In genomic region chr6:148427333-148427732, GRCh38 we compare ENCODE assay signal across 23 cellular contexts.
"Had no signal": no experiment of that assay in that cellular context is flagged by ENCODE, and none has a peak within 500 bp of the region (broad histone marks: within the 10 kb centered on the region; RNA-seq: fewer than 3 reads in every experiment).

No MANE protein-coding gene starts in this region.

- H3K4me3 ChIP-seq: breast epithelium, pancreas, psoas muscle, right atrium auricular region, skin epidermis, suprapubic skin had no signal

- DNase-seq: activated CD4-positive, alpha-beta T cell treated with anti-CD3 and anti-CD28 coated beads, Interleukin-2, amount 10 ng/mL, durations not matched to agents 7 days and 5 days; activated CD4-positive, CD25-positive, alpha-beta regulatory T cell treated with anti-CD3 and anti-CD28 coated beads, Interleukin-2, amount 50 U/mL, for 72 hours; activated CD8-positive, alpha-beta memory T cell treated with anti-CD3 and anti-CD28 coated beads, Interleukin-2, amount 10 ng/mL, durations not matched to agents 7 days and 5 days; activated CD8-positive, alpha-beta T cell treated with anti-CD3 and anti-CD28 coated beads for 36 hours; activated effector memory CD4-positive, alpha-beta T cell treated with anti-CD3 and anti-CD28 coated beads, Interleukin-2, amount 50 U/mL, for 16 hours; activated naive CD4-positive, alpha-beta T cell treated with anti-CD3 and anti-CD28 coated beads, Interleukin-2, amount 50 U/mL, for 16 hours; activated naive CD8-positive, alpha-beta T cell treated with anti-CD3 and anti-CD28 coated beads, Interleukin-2, amount 50 U/mL, for 24 hours; activated T-cell treated with anti-CD3 and anti-CD28 coated beads for 4 hours; aorta; cortex of kidney; erythroblast; foreskin melanocyte; left ventricle myocardium superior; pancreas; psoas muscle; stimulated activated CD4-positive, alpha-beta T cell treated with anti-CD3 and anti-CD28 coated beads, Interleukin-2, amount 100 ng/mL, for 24 hours; stimulated activated naive CD8-positive, alpha-beta T cell treated with anti-CD3 and anti-CD28 coated beads, Interleukin-15, amount 100 ng/mL, for 72 hours had no signal

- H3K9me3 ChIP-seq: breast epithelium, pancreas, psoas muscle, right atrium auricular region, suprapubic skin had no signal

- H3K27ac ChIP-seq: breast epithelium, pancreas, psoas muscle, right atrium auricular region, skin epidermis, suprapubic skin, VCaP had no signal

- ATAC-seq: activated CD8-positive, alpha-beta memory T cell treated with anti-CD3 and anti-CD28 coated beads, Interleukin-2, amount 10 ng/mL, durations not matched to agents 7 days and 5 days; activated CD8-positive, alpha-beta T cell treated with anti-CD3 and anti-CD28 coated beads for 36 hours; activated naive CD8-positive, alpha-beta T cell treated with anti-CD3 and anti-CD28 coated beads, Interleukin-2, amount 50 U/mL, for 24 hours; left ventricle myocardium superior; pancreas; psoas muscle; stimulated activated effector memory CD8-positive, alpha-beta T cell treated with anti-CD3 and anti-CD28 coated beads, Interleukin-12 subunit alpha, Interleukin-12 subunit beta, amount 100 ng/mL, for 72 hours; stimulated activated naive CD8-positive, alpha-beta T cell treated with anti-CD3 and anti-CD28 coated beads, Interleukin-15, amount 100 ng/mL, for 72 hours had no signal

- H3K36me3 ChIP-seq: breast epithelium, pancreas, right atrium auricular region, suprapubic skin had no signal

- H3K27me3 ChIP-seq: breast epithelium, pancreas, right atrium auricular region, suprapubic skin had no signal
